8 cellular contexts compared by ENCODE assay signal in genomic region chr12:4649358-4649661, GRCh38. TPM values are rescaled to one million over a fixed set of nuclear protein-coding genes. Genes with fewer than 3 reads are reported as not detected.
DNase-seq lines count a peak whose midpoint lies in the region; TF ChIP-seq lines count a peak whose summit lies in the region.

No MANE protein-coding gene starts in this region.

- H3K27me3 ChIP-seq in H7 (ENCODE audit: control insufficient read depth, insufficient read depth, low read length) = no peaks in the 10 kb centered on the region
- no peaks in the 10 kb centered on the region for H3K27me3 ChIP-seq in skeletal muscle satellite cell (ENCODE audit: control insufficient read depth, insufficient read depth, low read length)

- peaks cover 15% of the 10 kb centered on the region for H3K4me1 ChIP-seq in skeletal muscle satellite cell (ENCODE audit: control insufficient read depth, insufficient read depth, low read length)

- peak overlapping the region; percentile 91 for H3K4me2 ChIP-seq in skeletal muscle satellite cell (ENCODE audit: low read length)

- POLR2A ChIA-PET in GM10248 (lab: Yijun Ruan, JAX) = no interaction called here

- peak overlapping the region; percentile 91 for H3K9ac ChIP-seq in skeletal muscle satellite cell (ENCODE audit: low read depth, low read length)

- DNase-seq in H7 (no peak), glomerular endothelial cell (ENCODE audit: extremely low read depth, low read depth, low spot score) (peak; percentile 18), GM10248 (ENCODE audit: extremely low spot score) (no peak), DMS153 treated with DMSO at 0.1 percent for 48 hours (lab: John Stamatoyannopoulos, UW; ENCODE audit: unreplicated experiment) (no peak), retina (no peak)
- DNase-seq in activated CD4-positive, CD25-positive, alpha-beta regulatory T cell treated with anti-CD3 and anti-CD28 coated beads, Interleukin-2, amount 50 U/mL, for 72 hours = no peak

- no peaks in the 10 kb centered on the region for H3K9me3 ChIP-seq in skeletal muscle satellite cell (replicated peaks; ENCODE audit: low read length)

- H3K4me3 ChIP-seq in H7 (ENCODE audit: insufficient read depth, low read depth, low read length) (peak overlapping the region; percentile 79), WI38 (ENCODE audit: low read depth, low read length) (peak overlapping the region; percentile 91), skeletal muscle satellite cell (ENCODE audit: low read length) (peak overlapping the region; percentile 82)

- H3K36me3 ChIP-seq in H7 (replicated peaks; ENCODE audit: control insufficient read depth, insufficient read depth, low read length) = peaks cover under 1% of the 10 kb centered on the region; the same call in 1 of the 2 replicates
- H3K36me3 ChIP-seq in skeletal muscle satellite cell (ENCODE audit: insufficient read depth, low read length) = peaks cover 3% of the 10 kb centered on the region

- CTCF ChIA-PET in GM10248 (lab: Yijun Ruan, JAX) = interaction anchor here (0.7 to 2.6 kb wide), 5 partner anchors 11 to 46 kb away, joined by 3 to 15 read pairs (median 4); no protein-coding TSS in a partner anchor

- no peak for TF ChIP-seq CTCF in WI38 (IDR thresholded peaks at IDR 0.05; ENCODE audit: low read depth, low read length)
- TF ChIP-seq CTCF in GM10248 (IDR thresholded peaks at IDR 0.05; ENCODE audit: control extremely low read depth, extremely low read depth, low read depth, missing control alignments) = no peak

RNA-seq across cellular contexts. Expression of gene NDUFA9, which starts 0.4 kb away (rescaled TPM):
- total RNA-seq in H7 (2014; rRNA removed; shearing (Covaris generic)) = 100 and 104 TPM in 2 replicates
- 37.8 and 52.1 TPM in 2 replicates for total RNA-seq in glomerular endothelial cell
- 65.9 and 75.8 TPM in 2 replicates for total RNA-seq in skeletal muscle satellite cell (2012; rRNA removed)

RNA-seq across cellular contexts. Expression of gene AKAP3, which starts 0.5 kb away (rescaled TPM):
- 1.5 and 1.9 TPM in 2 replicates for total RNA-seq in H7 (2014; rRNA removed; shearing (Covaris generic))
- 1.2 and 2.6 TPM in 2 replicates for total RNA-seq in glomerular endothelial cell
- 0.76 and 3.1 TPM in 2 replicates for total RNA-seq in skeletal muscle satellite cell (2012; rRNA removed)
